Comparison of ENCODE assay signal across 10 cellular contexts in the genomic region with DNA sequence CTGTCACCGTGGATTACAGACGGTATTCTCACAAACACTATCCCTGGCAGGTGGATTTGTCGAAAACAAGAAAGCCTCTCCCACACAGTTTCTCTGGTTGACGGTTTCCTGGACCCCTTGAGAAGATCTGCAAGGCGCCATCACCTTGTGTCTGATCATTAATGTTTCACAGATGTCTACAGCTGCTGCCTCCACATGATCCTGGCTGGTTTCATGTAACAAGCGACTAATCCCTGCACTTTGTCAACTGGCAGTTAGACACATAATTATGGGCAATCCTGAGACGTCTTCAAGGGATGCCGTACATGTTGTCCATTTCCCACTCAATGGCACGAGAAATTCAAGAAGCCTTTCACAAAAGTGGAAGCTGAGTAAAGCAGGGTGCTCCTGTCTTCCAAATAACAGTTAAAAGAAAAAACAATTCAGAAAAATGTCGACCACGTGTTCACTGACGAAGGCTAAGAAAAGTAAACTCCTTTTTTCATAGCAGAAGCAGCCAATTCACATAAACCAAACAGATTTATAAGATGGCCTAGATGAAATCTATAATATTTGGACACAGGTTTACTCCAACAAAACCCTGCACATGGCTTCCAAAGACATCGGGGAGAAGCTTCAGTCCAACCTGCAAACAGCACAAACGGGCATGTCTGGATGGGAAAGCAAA. TPM values are rescaled to one million over a fixed set of nuclear protein-coding genes. Genes with fewer than 3 reads are reported as not detected.
DNase-seq lines count a peak whose midpoint lies in the region; ATAC-seq and TF ChIP-seq lines count a peak whose summit lies in the region.
"Had no signal": no experiment of that assay in that cellular context is flagged by ENCODE, and none has a peak within 500 bp of the region (broad histone marks: within the 10 kb centered on the region; RNA-seq: fewer than 3 reads in every experiment).

No MANE protein-coding gene starts in this region.

- peak; percentile 51 for DNase-seq in activated CD4-positive, alpha-beta T cell treated with anti-CD3 and anti-CD28 coated beads for 48 hours
- DNase-seq in activated CD4-positive, alpha-beta T cell treated with anti-CD3 and anti-CD28 coated beads, Interleukin-2, amount 50 U/mL, for 1 hour: no peak
- no peak for DNase-seq in glutamatergic neuron
- DNase-seq in stomach: no peak
- no peak for DNase-seq in NCI-H1694 treated with DMSO at 0.1 percent for 48 hours (lab: John Stamatoyannopoulos, UW)
- DNase-seq: NCI-H1092 had no signal

- H3K27ac ChIP-seq in stomach: peak overlapping the region; percentile 20 to 90 (median 84)
- H3K27ac ChIP-seq: A549 had no signal

- WGBS in stomach, 5 donors: 52 to 70% (median 66%) methylated on average over 14 of the region's 14 CpGs

- H3K4me1 Mint-ChIP-seq in glutamatergic neuron (ENCODE audit: low read depth, unreplicated experiment): peaks cover 45% of the 10 kb centered on the region

- H3K27ac Mint-ChIP-seq in glutamatergic neuron (ENCODE audit: unreplicated experiment): peak overlapping the region; percentile 92

- peak; percentile 65 for TF ChIP-seq EP300 in stomach (IDR thresholded peaks at IDR 0.05)

- ATAC-seq in SK-N-SH treated with all-trans-retinoic acid at 6 μM for 48 hours (peak; percentile 17; the same call in 1 of the 3 replicates), GM18505 (IDR thresholded peaks at IDR 0.05; ENCODE audit: unreplicated experiment) (no peak), esophagus mucosa (no peak)
- ATAC-seq: A549 had no signal

- H3K4me1 ChIP-seq in stomach: peaks cover 70 to 98% (median 87%) of the 10 kb centered on the region in 4 donors

- H3K27me3 Mint-ChIP-seq in glutamatergic neuron (ENCODE audit: unreplicated experiment): peaks cover 4% of the 10 kb centered on the region

- intact Hi-C loops in stomach (cut with DNase I; ENCODE audit: low total_unique reads): no loop called here

- TF ChIP-seq CTCF in glutamatergic neuron (IDR thresholded peaks at IDR 0.05; ENCODE audit: partially characterized antibody, unreplicated experiment) (no peak), stomach (IDR thresholded peaks at IDR 0.05) (no peak)

- no peaks in the 10 kb centered on the region for H3K36me3 ChIP-seq in stomach

- no peak overlapping the region for H3K4me3 ChIP-seq in stomach
- H3K4me3 ChIP-seq: A549 had no signal

- TF ChIP-seq POLR2A in stomach (IDR thresholded peaks at IDR 0.05) (no peak), GM18505 (IDR thresholded peaks at IDR 0.05; ENCODE audit: borderline replicate concordance, extremely low read depth, insufficient read depth, insufficient read length) (no peak)

- peak overlapping the region; percentile 39 for H3K4me3 Mint-ChIP-seq in glutamatergic neuron (ENCODE audit: unreplicated experiment)

- no peaks in the 10 kb centered on the region for H3K36me3 Mint-ChIP-seq in glutamatergic neuron (ENCODE audit: unreplicated experiment)

- peaks cover 9% of the 10 kb centered on the region for H3K9me3 Mint-ChIP-seq in glutamatergic neuron (ENCODE audit: unreplicated experiment)

- no peaks in the 10 kb centered on the region for H3K27me3 ChIP-seq in stomach

- H3K9me3 ChIP-seq in stomach: no peaks in the 10 kb centered on the region
- H3K9me3 ChIP-seq: A549 had no signal

TF ChIP-seq in SK-N-SH treated with all-trans-retinoic acid at 6 μM for 48 hours, 23 proteins besides CTCF, POLR2A, EP300 and RAD21 (continues in another document):
- no peak for TF ChIP-seq PPARA (CRISPR knock-in tag; IDR thresholded peaks at IDR 0.05; ENCODE audit: borderline replicate concordance)
- TF ChIP-seq BACH2 (CRISPR knock-in tag; IDR thresholded peaks at IDR 0.05; ENCODE audit: borderline replicate concordance): no peak
- no peak for TF ChIP-seq TOX (CRISPR knock-in tag; IDR thresholded peaks at IDR 0.05; ENCODE audit: borderline replicate concordance)
- no peak for TF ChIP-seq OSR1 (CRISPR knock-in tag; IDR thresholded peaks at IDR 0.05)
- no peak for TF ChIP-seq ZFP30 (CRISPR knock-in tag; IDR thresholded peaks at IDR 0.05)
- TF ChIP-seq, protein P1, sequence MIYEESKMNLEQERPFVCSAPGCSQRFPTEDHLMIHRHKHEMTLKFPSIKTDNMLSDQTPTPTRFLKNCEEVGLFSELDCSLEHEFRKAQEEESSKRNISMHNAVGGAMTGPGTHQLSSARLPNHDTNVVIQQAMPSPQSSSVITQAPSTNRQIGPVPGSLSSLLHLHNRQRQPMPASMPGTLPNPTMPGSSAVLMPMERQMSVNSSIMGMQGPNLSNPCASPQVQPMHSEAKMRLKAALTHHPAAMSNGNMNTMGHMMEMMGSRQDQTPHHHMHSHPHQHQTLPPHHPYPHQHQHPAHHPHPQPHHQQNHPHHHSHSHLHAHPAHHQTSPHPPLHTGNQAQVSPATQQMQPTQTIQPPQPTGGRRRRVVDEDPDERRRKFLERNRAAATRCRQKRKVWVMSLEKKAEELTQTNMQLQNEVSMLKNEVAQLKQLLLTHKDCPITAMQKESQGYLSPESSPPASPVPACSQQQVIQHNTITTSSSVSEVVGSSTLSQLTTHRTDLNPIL (CRISPR knock-in tag; IDR thresholded peaks at IDR 0.05; ENCODE audit: low read depth): no peak
- TF ChIP-seq, protein P2, sequence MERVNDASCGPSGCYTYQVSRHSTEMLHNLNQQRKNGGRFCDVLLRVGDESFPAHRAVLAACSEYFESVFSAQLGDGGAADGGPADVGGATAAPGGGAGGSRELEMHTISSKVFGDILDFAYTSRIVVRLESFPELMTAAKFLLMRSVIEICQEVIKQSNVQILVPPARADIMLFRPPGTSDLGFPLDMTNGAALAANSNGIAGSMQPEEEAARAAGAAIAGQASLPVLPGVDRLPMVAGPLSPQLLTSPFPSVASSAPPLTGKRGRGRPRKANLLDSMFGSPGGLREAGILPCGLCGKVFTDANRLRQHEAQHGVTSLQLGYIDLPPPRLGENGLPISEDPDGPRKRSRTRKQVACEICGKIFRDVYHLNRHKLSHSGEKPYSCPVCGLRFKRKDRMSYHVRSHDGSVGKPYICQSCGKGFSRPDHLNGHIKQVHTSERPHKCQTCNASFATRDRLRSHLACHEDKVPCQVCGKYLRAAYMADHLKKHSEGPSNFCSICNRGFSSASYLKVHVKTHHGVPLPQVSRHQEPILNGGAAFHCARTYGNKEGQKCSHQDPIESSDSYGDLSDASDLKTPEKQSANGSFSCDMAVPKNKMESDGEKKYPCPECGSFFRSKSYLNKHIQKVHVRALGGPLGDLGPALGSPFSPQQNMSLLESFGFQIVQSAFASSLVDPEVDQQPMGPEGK (CRISPR knock-in tag; IDR thresholded peaks at IDR 0.05; ENCODE audit: borderline replicate concordance): no peak
- TF ChIP-seq, protein P3, sequence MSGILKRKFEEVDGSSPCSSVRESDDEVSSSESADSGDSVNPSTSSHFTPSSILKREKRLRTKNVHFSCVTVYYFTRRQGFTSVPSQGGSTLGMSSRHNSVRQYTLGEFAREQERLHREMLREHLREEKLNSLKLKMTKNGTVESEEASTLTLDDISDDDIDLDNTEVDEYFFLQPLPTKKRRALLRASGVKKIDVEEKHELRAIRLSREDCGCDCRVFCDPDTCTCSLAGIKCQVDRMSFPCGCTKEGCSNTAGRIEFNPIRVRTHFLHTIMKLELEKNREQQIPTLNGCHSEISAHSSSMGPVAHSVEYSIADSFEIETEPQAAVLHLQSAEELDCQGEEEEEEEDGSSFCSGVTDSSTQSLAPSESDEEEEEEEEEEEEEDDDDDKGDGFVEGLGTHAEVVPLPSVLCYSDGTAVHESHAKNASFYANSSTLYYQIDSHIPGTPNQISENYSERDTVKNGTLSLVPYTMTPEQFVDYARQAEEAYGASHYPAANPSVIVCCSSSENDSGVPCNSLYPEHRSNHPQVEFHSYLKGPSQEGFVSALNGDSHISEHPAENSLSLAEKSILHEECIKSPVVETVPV (CRISPR knock-in tag; IDR thresholded peaks at IDR 0.05): no peak
- TF ChIP-seq ZC3H10 (CRISPR knock-in tag; IDR thresholded peaks at IDR 0.05): no peak
- TF ChIP-seq GLIS3 (CRISPR knock-in tag; IDR thresholded peaks at IDR 0.05): no peak
- no peak for TF ChIP-seq SNAI2 (CRISPR knock-in tag; IDR thresholded peaks at IDR 0.05)
- TF ChIP-seq CSDC2 (CRISPR knock-in tag; IDR thresholded peaks at IDR 0.05): no peak
- no peak for TF ChIP-seq ESRRG (CRISPR knock-in tag; IDR thresholded peaks at IDR 0.05)
- TF ChIP-seq, protein P4, sequence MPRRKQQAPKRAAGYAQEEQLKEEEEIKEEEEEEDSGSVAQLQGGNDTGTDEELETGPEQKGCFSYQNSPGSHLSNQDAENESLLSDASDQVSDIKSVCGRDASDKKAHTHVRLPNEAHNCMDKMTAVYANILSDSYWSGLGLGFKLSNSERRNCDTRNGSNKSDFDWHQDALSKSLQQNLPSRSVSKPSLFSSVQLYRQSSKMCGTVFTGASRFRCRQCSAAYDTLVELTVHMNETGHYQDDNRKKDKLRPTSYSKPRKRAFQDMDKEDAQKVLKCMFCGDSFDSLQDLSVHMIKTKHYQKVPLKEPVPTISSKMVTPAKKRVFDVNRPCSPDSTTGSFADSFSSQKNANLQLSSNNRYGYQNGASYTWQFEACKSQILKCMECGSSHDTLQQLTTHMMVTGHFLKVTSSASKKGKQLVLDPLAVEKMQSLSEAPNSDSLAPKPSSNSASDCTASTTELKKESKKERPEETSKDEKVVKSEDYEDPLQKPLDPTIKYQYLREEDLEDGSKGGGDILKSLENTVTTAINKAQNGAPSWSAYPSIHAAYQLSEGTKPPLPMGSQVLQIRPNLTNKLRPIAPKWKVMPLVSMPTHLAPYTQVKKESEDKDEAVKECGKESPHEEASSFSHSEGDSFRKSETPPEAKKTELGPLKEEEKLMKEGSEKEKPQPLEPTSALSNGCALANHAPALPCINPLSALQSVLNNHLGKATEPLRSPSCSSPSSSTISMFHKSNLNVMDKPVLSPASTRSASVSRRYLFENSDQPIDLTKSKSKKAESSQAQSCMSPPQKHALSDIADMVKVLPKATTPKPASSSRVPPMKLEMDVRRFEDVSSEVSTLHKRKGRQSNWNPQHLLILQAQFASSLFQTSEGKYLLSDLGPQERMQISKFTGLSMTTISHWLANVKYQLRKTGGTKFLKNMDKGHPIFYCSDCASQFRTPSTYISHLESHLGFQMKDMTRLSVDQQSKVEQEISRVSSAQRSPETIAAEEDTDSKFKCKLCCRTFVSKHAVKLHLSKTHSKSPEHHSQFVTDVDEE (CRISPR knock-in tag; IDR thresholded peaks at IDR 0.05): no peak
- TF ChIP-seq ZFP3 (CRISPR knock-in tag; IDR thresholded peaks at IDR 0.05): no peak
- no peak for TF ChIP-seq RARB (CRISPR knock-in tag; IDR thresholded peaks at IDR 0.05)

RNA-seq across cellular contexts. Expression of a gene that starts 52.3 kb away (rescaled TPM):
- total RNA-seq in glutamatergic neuron (ENCODE audit: unreplicated experiment): 326 TPM
- 100 to 1,000 TPM in 3 of 5 donors, 10 to 100 TPM in 2; 84.9 to 246 (median 112) TPM for total RNA-seq in stomach
- polyA plus RNA-seq in stomach: 100 to 1,000 TPM; 188 to 345 (median 256) TPM
- 262 TPM for total RNA-seq in esophagus mucosa
